ENCODE assay signal across 1 cellular context in genomic region chr1:230067441-230067870, GRCh38.
A peak's percentile ranks its signal among the peaks of the same experiment; 100 is the strongest.
TF ChIP-seq lines count a peak whose summit lies in the region.

No MANE protein-coding gene starts in this region.

TF ChIP-seq in GM12878, 131 proteins besides CTCF, POLR2A, EP300 and RAD21 (continued from another document):
- TF ChIP-seq, protein P1, sequence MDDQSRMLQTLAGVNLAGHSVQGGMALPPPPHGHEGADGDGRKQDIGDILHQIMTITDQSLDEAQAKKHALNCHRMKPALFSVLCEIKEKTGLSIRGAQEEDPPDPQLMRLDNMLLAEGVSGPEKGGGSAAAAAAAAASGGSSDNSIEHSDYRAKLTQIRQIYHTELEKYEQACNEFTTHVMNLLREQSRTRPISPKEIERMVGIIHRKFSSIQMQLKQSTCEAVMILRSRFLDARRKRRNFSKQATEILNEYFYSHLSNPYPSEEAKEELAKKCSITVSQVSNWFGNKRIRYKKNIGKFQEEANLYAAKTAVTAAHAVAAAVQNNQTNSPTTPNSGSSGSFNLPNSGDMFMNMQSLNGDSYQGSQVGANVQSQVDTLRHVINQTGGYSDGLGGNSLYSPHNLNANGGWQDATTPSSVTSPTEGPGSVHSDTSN (IDR thresholded peaks at IDR 0.05; ENCODE audit: insufficient replicate concordance, low read depth, low read length), result peak; percentile 13
- 0 out of 2 replicates have a peak, but pooled peaks have one; percentile 40 for TF ChIP-seq TARDBP (IDR thresholded peaks at IDR 0.05; ENCODE audit: borderline replicate concordance)
TF ChIP-seq in GM12878: peak in this region for 4.
